39 cellular contexts compared by ENCODE assay signal in genomic region chr12:109334887-109335286, GRCh38. TPM values are rescaled to one million over a fixed set of nuclear protein-coding genes. Genes with fewer than 3 reads are reported as not detected.
"Had no signal": no experiment of that assay in that cellular context is flagged by ENCODE, and none has a peak within 500 bp of the region (broad histone marks: within the 10 kb centered on the region; RNA-seq: fewer than 3 reads in every experiment).

No MANE protein-coding gene starts in this region.

- H3K4me3 ChIP-seq: MG63 had no signal

- DNase-seq: Karpas-422, Kasumi-1, MG63, MM.1S, MV-4-11, NCI-H1048, NCI-H1092, NCI-H1092 treated with DMSO at 0.1 percent for 48 hours, NCI-H1105, NCI-H1105 treated with DMSO at 0.1 percent for 48 hours, NCI-H1417, NCI-H1417 treated with DMSO at 0.1 percent for 48 hours, NCI-H1436, NCI-H1436 treated with DMSO at 0.1 percent for 48 hours, NCI-H146, NCI-H1694, NCI-H1694 treated with DMSO at 0.1 percent for 48 hours, NCI-H187, NCI-H187 treated with DMSO at 0.1 percent for 48 hours, NCI-H1930, NCI-H2029, NCI-H2029 treated with DMSO at 0.1 percent for 48 hours, NCI-H2081, NCI-H2081 treated with DMSO at 0.1 percent for 48 hours, NCI-H2107, NCI-H2171, NCI-H2171 treated with DMSO at 0.1 percent for 48 hours, NCI-H2227 treated with DMSO at 0.1 percent for 48 hours, NCI-H226, NCI-H345, NCI-H446, NCI-H446 treated with DMSO at 0.1 percent for 48 hours, NCI-H510A, NCI-H510A treated with DMSO at 0.1 percent for 48 hours, NCI-H524 had no signal

- H3K36me3 ChIP-seq: MG63 had no signal

- H3K9me3 ChIP-seq: MG63 had no signal

- H3K27me3 ChIP-seq: MG63 had no signal

RNA-seq across cellular contexts. Expression of gene MYO1H, which starts 12.8 kb away (rescaled TPM):
- total RNA-seq: LHCN-M2, M059J, MCF 10A, NCI-H460 had no signal

RNA-seq across cellular contexts. Expression of gene FOXN4, which starts 25.8 kb away (rescaled TPM):
- total RNA-seq: LHCN-M2, M059J, MCF 10A, NCI-H460 had no signal
